ENCODE assay signal across 17 cellular contexts in the genomic region with DNA sequence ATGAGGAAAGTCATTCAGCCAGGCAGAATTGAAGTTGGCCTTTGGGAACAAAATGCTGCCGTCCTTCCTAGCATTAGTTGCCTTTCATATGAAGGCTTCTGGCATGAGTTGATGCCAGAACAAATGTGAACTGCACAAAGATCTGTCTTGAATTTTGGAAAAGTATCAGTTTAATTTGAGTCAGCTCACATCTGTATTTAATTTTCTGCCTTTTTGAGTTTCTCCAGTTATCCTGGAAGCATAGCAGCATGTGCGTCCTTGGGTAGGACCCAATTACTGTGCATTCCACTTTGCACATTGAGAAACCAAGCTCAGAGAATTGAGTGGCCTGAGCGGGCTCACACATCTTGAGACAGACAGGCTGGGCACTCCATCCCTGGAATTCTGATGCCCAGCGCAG.
"Had no signal": no experiment of that assay in that cellular context is flagged by ENCODE, and none has a peak within 500 bp of the region (broad histone marks: within the 10 kb centered on the region; RNA-seq: fewer than 3 reads in every experiment).

No MANE protein-coding gene starts in this region.

- H3K36me3 ChIP-seq: esophagus squamous epithelium, gastroesophageal sphincter, neural progenitor cell, ovary, stomach had no signal

- H3K9ac ChIP-seq: neural progenitor cell had no signal

- ATAC-seq: activated T-cell treated with anti-CD3 and anti-CD28 coated beads, Interleukin-2, amount 50 U/mL, for 72 hours; gastroesophageal sphincter; left colon; WTC11 had no signal

- H2AFZ ChIP-seq: neural progenitor cell had no signal

- DNase-seq: activated CD4-positive, alpha-beta T cell treated with anti-CD3 and anti-CD28 coated beads, Interleukin-2, amount 10 ng/mL, durations not matched to agents 7 days and 5 days; activated CD8-positive, alpha-beta memory T cell treated with anti-CD3 and anti-CD28 coated beads, Interleukin-2, amount 50 U/mL, for 48 hours; activated naive CD8-positive, alpha-beta T cell treated with anti-CD3 and anti-CD28 coated beads, Interleukin-2, amount 10 ng/mL, durations not matched to agents 7 days and 5 days; activated T-cell treated with anti-CD3 and anti-CD28 coated beads, Interleukin-2, amount 50 U/mL, for 72 hours; cortex of kidney; effector CD8-positive, alpha-beta T cell; esophagus squamous epithelium; left colon; naive B cell; ovary; stimulated activated CD4-positive, alpha-beta T cell treated with anti-CD3 and anti-CD28 coated beads, Interleukin-12 subunit alpha, Interleukin-12 subunit beta, amount 100 ng/mL, for 4 hours; stimulated activated CD4-positive, alpha-beta T cell treated with anti-CD3 and anti-CD28 coated beads, Interleukin-2, amount 100 ng/mL, for 24 hours; stomach had no signal

- H3K4me2 ChIP-seq: neural progenitor cell had no signal

- H3K4me3 ChIP-seq: esophagus squamous epithelium, gastroesophageal sphincter, lung, neural progenitor cell, ovary, stomach had no signal

- H3K4me1 ChIP-seq: esophagus squamous epithelium, gastroesophageal sphincter, neural progenitor cell, stomach had no signal

- H3K9me3 ChIP-seq: esophagus squamous epithelium, gastroesophageal sphincter, ovary had no signal

- H3K27me3 ChIP-seq: gastroesophageal sphincter, neural progenitor cell, ovary had no signal

- H3K27ac ChIP-seq: esophagus squamous epithelium, gastroesophageal sphincter, neural progenitor cell, ovary, stomach had no signal
